Comparison of ENCODE assay signal across 1 cellular context in the genomic region with DNA sequence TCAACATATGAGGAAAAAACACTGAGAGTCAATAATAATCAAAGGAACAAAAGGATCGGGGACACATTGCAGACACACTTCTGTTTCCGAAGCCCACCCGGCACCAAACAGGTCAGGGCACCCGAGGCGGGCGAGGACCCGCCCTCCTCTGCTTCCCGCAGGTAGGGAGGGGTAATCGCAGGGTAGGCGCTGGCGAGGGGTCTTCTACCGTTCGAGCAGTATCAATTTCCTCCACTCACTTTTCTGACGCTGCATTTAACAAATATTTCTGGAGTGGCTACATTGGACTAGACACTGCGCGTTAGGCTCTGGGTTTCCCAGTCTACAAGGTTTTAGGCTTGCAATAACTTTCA.
TF ChIP-seq lines count a peak whose summit lies in the region.

No MANE protein-coding gene starts in this region.

TF ChIP-seq in K562, 482 proteins besides CTCF, POLR2A, EP300 and RAD21:
- TF ChIP-seq PHB2 (IDR thresholded peaks at IDR 0.05; ENCODE audit: low read depth) = no peak
- 0 out of 2 replicates have a peak, but pooled peaks have one; percentile 23 for TF ChIP-seq KLF10 (CRISPR knock-in tag; IDR thresholded peaks at IDR 0.05)
- 0 out of 4 replicates have a peak, but pooled peaks of 1 of the 2 experiments have one; percentile 20 for TF ChIP-seq KDM4B (IDR thresholded peaks at IDR 0.05; ENCODE audit: borderline replicate concordance in 2 of 2, low read depth in 1 of 2)
